In genomic region chr9:37801959-37802711, GRCh38 we compare ENCODE assay signal across 9 cellular contexts. TPM values are rescaled to one million over a fixed set of nuclear protein-coding genes. Genes with fewer than 3 reads are reported as not detected.
DNase-seq lines count a peak whose midpoint lies in the region; ATAC-seq and TF ChIP-seq lines count a peak whose summit lies in the region.
"Had no signal": no experiment of that assay in that cellular context is flagged by ENCODE, and none has a peak within 500 bp of the region (broad histone marks: within the 10 kb centered on the region; RNA-seq: fewer than 3 reads in every experiment).

No MANE protein-coding gene starts in this region.

- peak overlapping the region; percentile 57 for H3K27ac ChIP-seq in AG04450 (ENCODE audit: low read depth, low read length)
- H3K27ac ChIP-seq in KMS-11: peak overlapping the region; percentile 62; the same call in 1 of the 2 replicates
- H3K27ac ChIP-seq in naive thymus-derived CD4-positive, alpha-beta T cell (ENCODE audit: low read depth, low read length): peak overlapping the region; percentile 69
- H3K27ac ChIP-seq in substantia nigra (ENCODE audit: low read depth, low read length, poor library complexity, severe bottlenecking): no peak overlapping the region

- H3K79me2 ChIP-seq in KMS-11 (ENCODE audit: insufficient read depth, low read depth): peaks cover 48% of the 10 kb centered on the region

- H3K9ac ChIP-seq in KMS-11: peak overlapping the region; percentile 68; the same call in 1 of the 2 replicates

- H3K4me2 ChIP-seq in KMS-11: peak overlapping the region; percentile 92

- H3K36me3 Mint-ChIP-seq in naive thymus-derived CD4-positive, alpha-beta T cell: peaks cover 0 to 7% (median 0%) of the 10 kb centered on the region in 5 donors

- H3K36me3 ChIP-seq in KMS-11 (ENCODE audit: insufficient read depth): no peaks in the 10 kb centered on the region; the same call in 1 of the 2 replicates
- peaks cover 0 to 9% (median 0%) of the 10 kb centered on the region in 3 experiments for H3K36me3 ChIP-seq in naive thymus-derived CD4-positive, alpha-beta T cell (ENCODE audit: control insufficient read depth in 2 of 3, insufficient read depth in 3 of 3, low read length in 3 of 3)

- H3K4me3 ChIP-seq in AG04450 (ENCODE audit: low read depth, low read length): peak overlapping the region; percentile 98
- H3K4me3 ChIP-seq in KMS-11 (IDR thresholded peaks at IDR 0.05; ENCODE audit: insufficient read depth, low read depth, low read length): peak overlapping the region; percentile 55
- H3K4me3 ChIP-seq in choroid plexus epithelial cell (ENCODE audit: low read depth, low read length): peak overlapping the region; percentile 96
- H3K4me3 ChIP-seq in naive thymus-derived CD4-positive, alpha-beta T cell (ENCODE audit: low read length): peak overlapping the region; percentile 97

- intact Hi-C loops in naive thymus-derived CD4-positive, alpha-beta T cell (cut with micrococcal nuclease): loop anchor here in 1 of 2 donors (2.0 to 10.0 kb wide), 3 partner anchors 53 to 210 kb away; partner anchors contain the start of genes SLC25A51 and TOMM5

- H3K9me3 Mint-ChIP-seq in naive thymus-derived CD4-positive, alpha-beta T cell: peaks cover 0 to 2% (median 0%) of the 10 kb centered on the region in 11 donors

- peaks cover 35% of the 10 kb centered on the region for H3K4me1 ChIP-seq in KMS-11 (ENCODE audit: low read depth, poor library complexity, severe bottlenecking)
- H3K4me1 ChIP-seq in naive thymus-derived CD4-positive, alpha-beta T cell (ENCODE audit: control insufficient read depth in 2 of 2, insufficient read depth in 2 of 2, low read length in 2 of 2): peaks cover 19 to 26% of the 10 kb centered on the region in 2 donors

- H3K4me1 Mint-ChIP-seq in naive thymus-derived CD4-positive, alpha-beta T cell: peaks cover 27 to 65% (median 52%) of the 10 kb centered on the region in 7 donors

- no peaks in the 10 kb centered on the region for H3K27me3 Mint-ChIP-seq in naive thymus-derived CD4-positive, alpha-beta T cell

- no peak overlapping the region for H2AFZ ChIP-seq in KMS-11 (ENCODE audit: low read depth)

- H3K9me3 ChIP-seq in AG04450 (ENCODE audit: control insufficient read depth, insufficient read depth, low read length): no peaks in the 10 kb centered on the region
- no peaks in the 10 kb centered on the region for H3K9me3 ChIP-seq in naive thymus-derived CD4-positive, alpha-beta T cell (ENCODE audit: control insufficient read depth in 2 of 3, low read length in 3 of 3)

- DNase-seq in AG04450 (ENCODE audit: low read depth, low spot score) (no peak), choroid plexus epithelial cell (ENCODE audit: low read depth) (peak; percentile 7), substantia nigra (lab: John Stamatoyannopoulos, UW) (no peak), NCI-H2107 (lab: John Stamatoyannopoulos, UW) (no peak)
- no peak for DNase-seq in naive thymus-derived CD4-positive, alpha-beta T cell
- DNase-seq: NCI-H1694 treated with DMSO at 0.1 percent for 48 hours had no signal

- POLR2A ChIA-PET in AG04450 (lab: Yijun Ruan, JAX): interaction anchor here (0.6 to 2.5 kb wide), 2 partner anchors 17 to 49 kb away, joined by 3 to 26 read pairs; partner anchors contain the start of genes EXOSC3 and TRMT10B
- POLR2A ChIA-PET in naive thymus-derived CD4-positive, alpha-beta T cell (lab: Charles Lee): interaction anchor here (3.7 kb wide), 1 partner anchor 18 kb away, joined by 29 read pairs; the partner anchor contains the start of gene EXOSC3

- H3K27me3 ChIP-seq in AG04450 (ENCODE audit: control insufficient read depth, insufficient read depth, low read length) (no peaks in the 10 kb centered on the region), KMS-11 (ENCODE audit: insufficient read depth, low read depth) (no peaks in the 10 kb centered on the region)
- no peaks in the 10 kb centered on the region for H3K27me3 ChIP-seq in naive thymus-derived CD4-positive, alpha-beta T cell (ENCODE audit: control insufficient read depth in 2 of 2, insufficient read depth in 2 of 2, low read length in 2 of 2)

- H3K27ac Mint-ChIP-seq in naive thymus-derived CD4-positive, alpha-beta T cell: peak overlapping the region; percentile 47 to 91 (median 85)

- CTCF ChIA-PET in AG04450 (lab: Charles Lee): interaction anchor here (1.0 kb wide), 1 partner anchor 461 kb away, joined by 3 read pairs; no protein-coding TSS in a partner anchor
- CTCF ChIA-PET in naive thymus-derived CD4-positive, alpha-beta T cell (lab: Charles Lee): interaction anchor here (1.3 kb wide), 1 partner anchor 50 kb away, joined by 3 read pairs; no protein-coding TSS in a partner anchor

- H3K4me3 Mint-ChIP-seq in naive thymus-derived CD4-positive, alpha-beta T cell: peak overlapping the region; percentile 74 to 95 (median 93)

- H4K20me1 ChIP-seq in KMS-11 (ENCODE audit: insufficient read depth): no peaks in the 10 kb centered on the region; the same call in 1 of the 2 replicates

- no peak for TF ChIP-seq CTCF in AG04450 (IDR thresholded peaks at IDR 0.05; ENCODE audit: low read depth, low read length)
- no peak for TF ChIP-seq CTCF in KMS-11 (conservative IDR thresholded peaks at IDR 0.05; ENCODE audit: low read depth, low read length)
- TF ChIP-seq CTCF in choroid plexus epithelial cell (conservative IDR thresholded peaks at IDR 0.05; ENCODE audit: low read depth, low read length): no peak

- no peak for ATAC-seq in naive thymus-derived CD4-positive, alpha-beta T cell
- ATAC-seq in GM19023 (IDR thresholded peaks at IDR 0.05; ENCODE audit: unreplicated experiment) (no peak), HG03139 (IDR thresholded peaks at IDR 0.05; ENCODE audit: unreplicated experiment) (no peak)

RNA-seq across cellular contexts. Expression of gene DCAF10, which starts 1.5 kb away (rescaled TPM):
- polyA plus RNA-seq in AG04450 (2011; rRNA removed): 26.4 and 28.7 TPM in 2 replicates
- polyA minus RNA-seq in AG04450 (2011; rRNA and poly(A)+ RNA removed): 32.9 and 39.5 TPM in 2 replicates
- 10 to 100 TPM; 12.1 to 22.5 (median 21.3) TPM for total RNA-seq in naive thymus-derived CD4-positive, alpha-beta T cell
- polyA plus RNA-seq in naive thymus-derived CD4-positive, alpha-beta T cell: 10 to 100 TPM; 27.4 to 28.6 TPM

RNA-seq across cellular contexts. Expression of gene EXOSC3, which starts 17.3 kb away (rescaled TPM):
- 19.9 and 29.1 TPM in 2 replicates for polyA plus RNA-seq in AG04450 (2011; rRNA removed)
- polyA minus RNA-seq in AG04450 (2011; rRNA and poly(A)+ RNA removed): 9.2 and 30.1 TPM in 2 replicates
- 10 to 100 TPM; 27.8 to 66.1 (median 60.7) TPM for total RNA-seq in naive thymus-derived CD4-positive, alpha-beta T cell
- 10 to 100 TPM; 17.2 to 35.2 TPM for polyA plus RNA-seq in naive thymus-derived CD4-positive, alpha-beta T cell

RNA-seq across cellular contexts. Expression of gene TRMT10B, which starts 48.5 kb away (rescaled TPM):
- polyA plus RNA-seq in AG04450 (2011; rRNA removed): 6.3 and 6.9 TPM in 2 replicates
- 1.9 and 2.6 TPM in 2 replicates for polyA minus RNA-seq in AG04450 (2011; rRNA and poly(A)+ RNA removed)
- 10 to 100 TPM; 16.0 to 28.9 (median 18.5) TPM for total RNA-seq in naive thymus-derived CD4-positive, alpha-beta T cell
- polyA plus RNA-seq in naive thymus-derived CD4-positive, alpha-beta T cell: 10 to 100 TPM; 15.3 to 21.7 TPM
